ENCODE assay signal across 9 cellular contexts in the genomic region with DNA sequence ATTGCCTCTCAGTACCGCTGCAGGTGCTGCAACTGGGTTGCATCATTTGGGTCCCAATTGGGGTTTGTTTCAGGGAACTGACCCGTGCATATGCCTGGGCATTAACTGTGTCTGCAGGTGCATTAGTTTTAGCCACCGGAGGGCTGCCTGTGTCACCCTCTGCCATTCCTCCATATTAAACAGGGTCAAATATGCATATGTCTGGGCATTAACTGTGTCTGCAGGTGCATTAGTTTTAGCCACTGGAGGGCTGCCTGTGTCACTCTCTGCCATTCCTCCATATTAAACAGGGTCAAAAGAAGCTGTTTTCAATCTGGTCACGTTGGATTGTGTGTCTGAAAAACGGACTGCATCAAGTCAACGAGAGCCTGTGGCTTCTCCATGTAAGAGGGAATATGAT.
DNase-seq lines count a peak whose midpoint lies in the region; ATAC-seq and TF ChIP-seq lines count a peak whose summit lies in the region.
"Had no signal": no experiment of that assay in that cellular context is flagged by ENCODE, and none has a peak within 500 bp of the region (broad histone marks: within the 10 kb centered on the region; RNA-seq: fewer than 3 reads in every experiment).

No MANE protein-coding gene starts in this region.

- TF ChIP-seq CTCF in DND-41 (IDR thresholded peaks at IDR 0.05; ENCODE audit: borderline replicate concordance, extremely low read depth, low read length, poor library complexity, severe bottlenecking) (peak; percentile 43), body of pancreas (IDR thresholded peaks at IDR 0.05) (no peak), prostate gland (IDR thresholded peaks at IDR 0.05) (no peak)

- H3K4me2 ChIP-seq in DND-41 (ENCODE audit: insufficient read depth, low read length) (peak overlapping the region; percentile 68), Karpas-422 (ENCODE audit: low read depth, low read length, poor library complexity, severe bottlenecking) (peak overlapping the region; percentile 71)

- H4K20me1 ChIP-seq in DND-41 (ENCODE audit: insufficient read depth, low read length) (no peaks in the 10 kb centered on the region), Karpas-422 (ENCODE audit: insufficient read depth, low read depth, low read length) (no peaks in the 10 kb centered on the region)

- no peak for DNase-seq in DND-41
- peak; percentile 49 for DNase-seq in Karpas-422
- no peak for DNase-seq in body of pancreas
- DNase-seq in prostate gland (ENCODE audit: low spot score): no peak
- no peak for DNase-seq in superior temporal gyrus (ENCODE audit: extremely low spot score)
- DNase-seq in NCI-H2081 (lab: John Stamatoyannopoulos, UW): no peak
- DNase-seq: retina had no signal

- H3K9ac ChIP-seq in DND-41 (ENCODE audit: low read depth, low read length): peak overlapping the region; percentile 71
- H3K9ac ChIP-seq in Karpas-422 (ENCODE audit: low read length): peak overlapping the region; percentile 87

- H3K27ac ChIP-seq in DND-41 (ENCODE audit: low read length): peak overlapping the region; percentile 90
- H3K27ac ChIP-seq in Karpas-422 (ENCODE audit: low read length): peak overlapping the region; percentile 82
- peak overlapping the region in 3 of 4 donors; percentile 80 to 87 (median 84) for H3K27ac ChIP-seq in body of pancreas
- H3K27ac ChIP-seq in prostate gland: peak overlapping the region; percentile 94 to 95

- H3K4me1 ChIP-seq in DND-41 (ENCODE audit: insufficient read depth, low read length) (peaks cover 49% of the 10 kb centered on the region), Karpas-422 (ENCODE audit: low read length) (peaks cover 56% of the 10 kb centered on the region), body of pancreas (peaks cover 50% of the 10 kb centered on the region), prostate gland (replicated peaks) (peaks cover 10% of the 10 kb centered on the region)

- H3K4me3 ChIP-seq in DND-41 (ENCODE audit: low read depth in 1 of 2, low read length in 2 of 2): peak overlapping the region in 1 of 2 experiments; percentile 59; a peak in 2 of 4 replicates
- H3K4me3 ChIP-seq in Karpas-422 (ENCODE audit: low read length): peak overlapping the region; percentile 73
- no peak overlapping the region for H3K4me3 ChIP-seq in body of pancreas
- H3K4me3 ChIP-seq in prostate gland: no peak overlapping the region

- no peaks in the 10 kb centered on the region for H3K9me2 ChIP-seq in Karpas-422 (replicated peaks; ENCODE audit: insufficient read depth, low read length)

- WGBS in body of pancreas, 2 donors: 40 to 43% methylated on average over 6 of the region's 6 CpGs
- WGBS in prostate gland: 58% methylated on average over 6 of the region's 6 CpGs

- intact Hi-C loops in body of pancreas (cut with DNase I) (no loop called here), prostate gland (cut with DNase I) (no loop called here)

- ATAC-seq in DND-41 (ENCODE audit: insufficient read depth, low read depth) (no peak), body of pancreas (no peak), GM21737 (IDR thresholded peaks at IDR 0.05; ENCODE audit: unreplicated experiment) (no peak), GM21423 (IDR thresholded peaks at IDR 0.05; ENCODE audit: unreplicated experiment) (no peak)

- H3K79me2 ChIP-seq in DND-41 (ENCODE audit: insufficient read depth, low read length) (no peaks in the 10 kb centered on the region), Karpas-422 (ENCODE audit: low read length) (no peaks in the 10 kb centered on the region)

- TF ChIP-seq POLR2A in body of pancreas (IDR thresholded peaks at IDR 0.05) (no peak), prostate gland (IDR thresholded peaks at IDR 0.05) (no peak)

- H3K9me3 ChIP-seq in DND-41 (ENCODE audit: insufficient read depth, low read length, severe bottlenecking) (no peaks in the 10 kb centered on the region), Karpas-422 (ENCODE audit: low read length) (no peaks in the 10 kb centered on the region), body of pancreas (no peaks in the 10 kb centered on the region), prostate gland (no peaks in the 10 kb centered on the region)

- peak overlapping the region; percentile 69 for H2AFZ ChIP-seq in DND-41 (ENCODE audit: low read depth, low read length)
- H2AFZ ChIP-seq in Karpas-422 (ENCODE audit: low read length): peak overlapping the region; percentile 75; the same call in 1 of the 2 replicates

- H3K36me3 ChIP-seq in DND-41 (ENCODE audit: insufficient read depth, low read length) (no peaks in the 10 kb centered on the region), Karpas-422 (ENCODE audit: insufficient read depth, low read length) (no peaks in the 10 kb centered on the region), body of pancreas (replicated peaks in 1 of 2; ENCODE audit: insufficient read depth in 1 of 2, low read depth in 2 of 2) (no peaks in the 10 kb centered on the region), prostate gland (no peaks in the 10 kb centered on the region)

- no peaks in the 10 kb centered on the region for H3K27me3 ChIP-seq in DND-41 (ENCODE audit: insufficient read depth, low read length, poor library complexity)
- H3K27me3 ChIP-seq in Karpas-422 (ENCODE audit: low read length): no peaks in the 10 kb centered on the region
- H3K27me3 ChIP-seq in body of pancreas: no peaks in the 10 kb centered on the region
- no peaks in the 10 kb centered on the region for H3K27me3 ChIP-seq in prostate gland (replicated peaks; ENCODE audit: insufficient read depth)
